In genomic region chr2:64797881-64798590, GRCh38 we compare ENCODE assay signal across 15 cellular contexts.
DNase-seq lines count a peak whose midpoint lies in the region; ATAC-seq lines count a peak whose summit lies in the region.
"Had no signal": no experiment of that assay in that cellular context is flagged by ENCODE, and none has a peak within 500 bp of the region (broad histone marks: within the 10 kb centered on the region; RNA-seq: fewer than 3 reads in every experiment).

No MANE protein-coding gene starts in this region.

- H3K27me3 ChIP-seq in ACC112 (ENCODE audit: insufficient read depth, low read length), result no peaks in the 10 kb centered on the region
- H3K27me3 ChIP-seq: BLaER1 treated with 17β-estradiol and CSF1 and Interleukin-3, amounts not matched to agents 10 nM and 100 nM; right atrium auricular region had no signal

- peak overlapping the region; percentile 12; the same call in 1 of the 2 replicates for H3K4me3 ChIP-seq in ACC112 (ENCODE audit: low read depth, low read length)
- H3K4me3 ChIP-seq: BLaER1 treated with 17β-estradiol and CSF1 and Interleukin-3, amounts not matched to agents 10 nM and 100 nM; right atrium auricular region had no signal

- H3K4me1 ChIP-seq in ACC112 (ENCODE audit: control insufficient read depth, insufficient read depth, low read length, unreplicated experiment), result peaks cover 43% of the 10 kb centered on the region
- H3K4me1 ChIP-seq: right atrium auricular region had no signal

- peaks cover 4% of the 10 kb centered on the region for H3K27me3 Mint-ChIP-seq in activated T-helper 17 cell treated with anti-CD3 and anti-CD28 coated beads, Interleukin-2, amount 50 U/mL, for 72 hours
- H3K27me3 Mint-ChIP-seq in activated CD8-positive, alpha-beta memory T cell treated with anti-CD3 and anti-CD28 coated beads, Interleukin-2, amount 10 ng/mL, durations not matched to agents 7 days and 5 days, result peaks cover 19% of the 10 kb centered on the region
- H3K27me3 Mint-ChIP-seq: IgD-negative memory B cell; stimulated activated naive B cell treated with anti-CD40 and anti-IgM and Interleukin-4, amounts not matched to agents 10 μg/mL and 1 μg/mL and 100 μg/mL, for 72 hours had no signal

- H3K27ac Mint-ChIP-seq in activated T-helper 17 cell treated with anti-CD3 and anti-CD28 coated beads, Interleukin-2, amount 50 U/mL, for 72 hours, result no peak overlapping the region
- no peak overlapping the region for H3K27ac Mint-ChIP-seq in activated CD8-positive, alpha-beta memory T cell treated with anti-CD3 and anti-CD28 coated beads, Interleukin-2, amount 10 ng/mL, durations not matched to agents 7 days and 5 days
- H3K27ac Mint-ChIP-seq: IgD-negative memory B cell; stimulated activated naive B cell treated with anti-CD40 and anti-IgM and Interleukin-4, amounts not matched to agents 10 μg/mL and 1 μg/mL and 100 μg/mL, for 72 hours had no signal

- DNase-seq in HT-29 (ENCODE audit: low spot score), result peak; percentile 84
- peak; percentile 4 for DNase-seq in SHP77 treated with DMSO at 0.1 percent for 48 hours (lab: John Stamatoyannopoulos, UW)
- peak; percentile 56 for DNase-seq in iris pigment epithelial cell (ENCODE audit: low read depth)
- no peak for DNase-seq in mesenteric fat pad (ENCODE audit: low spot score)
- no peak for DNase-seq in activated CD8-positive, alpha-beta memory T cell treated with anti-CD3 and anti-CD28 coated beads, Interleukin-2, amount 10 ng/mL, durations not matched to agents 7 days and 5 days
- DNase-seq: kidney; stimulated activated naive B cell treated with anti-CD40 and anti-IgM and Interleukin-4, amounts not matched to agents 10 μg/mL and 1 μg/mL and 100 μg/mL, for 72 hours had no signal

- no peaks in the 10 kb centered on the region for H3K36me3 Mint-ChIP-seq in activated T-helper 17 cell treated with anti-CD3 and anti-CD28 coated beads, Interleukin-2, amount 50 U/mL, for 72 hours (ENCODE audit: low read depth)
- H3K36me3 Mint-ChIP-seq in activated CD8-positive, alpha-beta memory T cell treated with anti-CD3 and anti-CD28 coated beads, Interleukin-2, amount 10 ng/mL, durations not matched to agents 7 days and 5 days, result no peaks in the 10 kb centered on the region
- H3K36me3 Mint-ChIP-seq: IgD-negative memory B cell; stimulated activated naive B cell treated with anti-CD40 and anti-IgM and Interleukin-4, amounts not matched to agents 10 μg/mL and 1 μg/mL and 100 μg/mL, for 72 hours had no signal

- no peaks in the 10 kb centered on the region for H3K36me3 ChIP-seq in ACC112 (ENCODE audit: insufficient read depth, low read length)
- H3K36me3 ChIP-seq: BLaER1 treated with 17β-estradiol and CSF1 and Interleukin-3, amounts not matched to agents 10 nM and 100 nM; right atrium auricular region had no signal

- H3K9me3 Mint-ChIP-seq in activated T-helper 17 cell treated with anti-CD3 and anti-CD28 coated beads, Interleukin-2, amount 50 U/mL, for 72 hours, result no peaks in the 10 kb centered on the region
- no peaks in the 10 kb centered on the region for H3K9me3 Mint-ChIP-seq in activated CD8-positive, alpha-beta memory T cell treated with anti-CD3 and anti-CD28 coated beads, Interleukin-2, amount 10 ng/mL, durations not matched to agents 7 days and 5 days (ENCODE audit: low read depth)
- H3K9me3 Mint-ChIP-seq: central memory CD8-positive, alpha-beta T cell; IgD-negative memory B cell; stimulated activated naive B cell treated with anti-CD40 and anti-IgM and Interleukin-4, amounts not matched to agents 10 μg/mL and 1 μg/mL and 100 μg/mL, for 72 hours had no signal

- H3K79me2 ChIP-seq in ACC112 (ENCODE audit: control insufficient read depth, insufficient read depth, low read length, unreplicated experiment), result no peaks in the 10 kb centered on the region

- peak overlapping the region; percentile 45 for H3K27ac ChIP-seq in ACC112 (ENCODE audit: low read depth, low read length)
- H3K27ac ChIP-seq: BLaER1 treated with 17β-estradiol and CSF1 and Interleukin-3, amounts not matched to agents 10 nM and 100 nM; right atrium auricular region had no signal

- peak overlapping the region; percentile 16 for H2AFZ ChIP-seq in ACC112 (ENCODE audit: low read length, unreplicated experiment)

- no peaks in the 10 kb centered on the region for H3K4me1 Mint-ChIP-seq in activated T-helper 17 cell treated with anti-CD3 and anti-CD28 coated beads, Interleukin-2, amount 50 U/mL, for 72 hours
- no peaks in the 10 kb centered on the region for H3K4me1 Mint-ChIP-seq in activated CD8-positive, alpha-beta memory T cell treated with anti-CD3 and anti-CD28 coated beads, Interleukin-2, amount 10 ng/mL, durations not matched to agents 7 days and 5 days
- H3K4me1 Mint-ChIP-seq: central memory CD8-positive, alpha-beta T cell had no signal

- H3K4me3 Mint-ChIP-seq in activated T-helper 17 cell treated with anti-CD3 and anti-CD28 coated beads, Interleukin-2, amount 50 U/mL, for 72 hours, result no peak overlapping the region
- no peak overlapping the region for H3K4me3 Mint-ChIP-seq in activated CD8-positive, alpha-beta memory T cell treated with anti-CD3 and anti-CD28 coated beads, Interleukin-2, amount 10 ng/mL, durations not matched to agents 7 days and 5 days
- H3K4me3 Mint-ChIP-seq: central memory CD8-positive, alpha-beta T cell; IgD-negative memory B cell; stimulated activated naive B cell treated with anti-CD40 and anti-IgM and Interleukin-4, amounts not matched to agents 10 μg/mL and 1 μg/mL and 100 μg/mL, for 72 hours had no signal

- ATAC-seq in activated T-helper 17 cell treated with anti-CD3 and anti-CD28 coated beads, Interleukin-2, amount 50 U/mL, for 72 hours (replicated peaks), result no peak
- ATAC-seq in activated CD8-positive, alpha-beta memory T cell treated with anti-CD3 and anti-CD28 coated beads, Interleukin-2, amount 10 ng/mL, durations not matched to agents 7 days and 5 days, result no peak
- no peak for ATAC-seq in GM21390 (IDR thresholded peaks at IDR 0.05; ENCODE audit: unreplicated experiment)
- ATAC-seq: Right ventricle myocardium inferior; stimulated activated naive B cell treated with anti-CD40 and anti-IgM and Interleukin-4, amounts not matched to agents 10 μg/mL and 1 μg/mL and 100 μg/mL, for 72 hours had no signal

- CTCF ChIA-PET in activated CD8-positive, alpha-beta memory T cell treated with anti-CD3 and anti-CD28 coated beads, Interleukin-2, amount 10 ng/mL, durations not matched to agents 7 days and 5 days (lab: Charles Lee), result interaction anchor here (1.3 kb wide), 1 partner anchor 211 kb away, joined by 4 read pairs; no protein-coding TSS in a partner anchor

Comparison
In these comparisons a context has a peak if more than half of its experiments do, and no peak if none do; other contexts are left out.
1. DNase-seq: peak in HT-29 (single experiment), SHP77 treated with DMSO at 0.1 percent for 48 hours (single experiment) and iris pigment epithelial cell (single experiment); none in mesenteric fat pad (single experiment) and activated CD8-positive, alpha-beta memory T cell treated with anti-CD3 and anti-CD28 coated beads, Interleukin-2, amount 10 ng/mL, durations not matched to agents 7 days and 5 days (single experiment).